Comparison of ENCODE assay signal across 11 cellular contexts in the genomic region with DNA sequence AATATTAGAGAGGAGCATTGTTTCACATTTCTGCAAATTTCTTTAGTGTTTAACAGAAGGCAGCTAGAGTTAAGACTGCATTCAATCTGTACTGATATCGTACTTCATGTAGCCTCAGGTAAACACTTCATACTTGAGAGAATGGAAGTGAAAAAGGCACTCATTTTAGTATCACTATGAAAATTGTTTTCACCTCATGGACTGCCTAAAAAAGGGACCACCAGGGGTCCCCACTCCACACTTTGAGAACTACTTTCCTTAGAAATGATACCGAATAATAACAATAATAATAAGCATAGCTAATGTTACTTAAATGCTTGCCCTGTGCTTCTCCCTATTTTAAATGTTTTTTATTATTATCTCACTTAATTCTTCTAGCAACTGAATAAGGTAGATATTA.
DNase-seq lines count a peak whose midpoint lies in the region; TF ChIP-seq lines count a peak whose summit lies in the region.
"Had no signal": no experiment of that assay in that cellular context is flagged by ENCODE, and none has a peak within 500 bp of the region (broad histone marks: within the 10 kb centered on the region; RNA-seq: fewer than 3 reads in every experiment).

No MANE protein-coding gene starts in this region.

- no peak overlapping the region for H3K4ac ChIP-seq in mesenchymal stem cell (ENCODE audit: low read depth in 1 of 2, low read length in 2 of 2)

- intact Hi-C loops in activated CD4-positive, alpha-beta memory T cell treated with anti-CD3 and anti-CD28 coated beads for 36 hours (cut with micrococcal nuclease): no loop called here
- intact Hi-C loops in CD14-positive monocyte (cut with micrococcal nuclease): no loop called here

- DNase-seq in BE2C (peak; percentile 42), Kasumi-1 (lab: John Stamatoyannopoulos, UW) (peak; percentile 7 to 23), astrocyte of the spinal cord (ENCODE audit: low read depth, low spot score) (no peak), mesenchymal stem cell (peak; percentile 42), NOMO-1 treated with DMSO at 0.1 percent for 48 hours (lab: John Stamatoyannopoulos, UW; ENCODE audit: unreplicated experiment) (no peak), CD14-positive monocyte (ENCODE audit: low spot score) (no peak)
- no peak for DNase-seq in T-helper 2 cell treated with Interferon-gamma antibody and Interleukin-4, amounts not matched to agents 5 μg/mL and 100 μg/mL, for 36 hours (ENCODE audit: low spot score)
- DNase-seq in activated CD4-positive, alpha-beta memory T cell treated with anti-CD3 and anti-CD28 coated beads for 36 hours: no peak
- DNase-seq: DMS53, pancreas had no signal

- no peaks in the 10 kb centered on the region for H3K36me3 Mint-ChIP-seq in T-helper 2 cell treated with Interferon-gamma antibody and Interleukin-4, amounts not matched to agents 5 μg/mL and 100 μg/mL, for 36 hours (ENCODE audit: low read depth)
- H3K36me3 Mint-ChIP-seq in activated CD4-positive, alpha-beta memory T cell treated with anti-CD3 and anti-CD28 coated beads for 36 hours: no peaks in the 10 kb centered on the region
- no peaks in the 10 kb centered on the region for H3K36me3 Mint-ChIP-seq in CD14-positive monocyte

- CTCF ChIA-PET in activated CD4-positive, alpha-beta memory T cell treated with anti-CD3 and anti-CD28 coated beads for 36 hours (lab: Charles Lee): no interaction called here

- H3K18ac ChIP-seq in mesenchymal stem cell (ENCODE audit: low read depth in 1 of 2, low read length in 2 of 2): no peak overlapping the region

- no peak overlapping the region for H3K4me2 ChIP-seq in mesenchymal stem cell (ENCODE audit: low read length, poor library complexity, severe bottlenecking)
- H3K4me2 ChIP-seq: KMS-11 had no signal

- H3K9me3 Mint-ChIP-seq in T-helper 2 cell treated with Interferon-gamma antibody and Interleukin-4, amounts not matched to agents 5 μg/mL and 100 μg/mL, for 36 hours: no peaks in the 10 kb centered on the region
- H3K9me3 Mint-ChIP-seq in activated CD4-positive, alpha-beta memory T cell treated with anti-CD3 and anti-CD28 coated beads for 36 hours: no peaks in the 10 kb centered on the region
- peaks cover 0 to 1% (median 0%) of the 10 kb centered on the region in 7 donors for H3K9me3 Mint-ChIP-seq in CD14-positive monocyte

- TF ChIP-seq CTCF in BE2C (IDR thresholded peaks at IDR 0.05; ENCODE audit: low read depth, low read length) (peak; percentile 68), astrocyte of the spinal cord (IDR thresholded peaks at IDR 0.05; ENCODE audit: low read depth, low read length) (peak; percentile 60), CD14-positive monocyte (IDR thresholded peaks at IDR 0.05) (no peak)

- no peaks in the 10 kb centered on the region for H3K27me3 Mint-ChIP-seq in T-helper 2 cell treated with Interferon-gamma antibody and Interleukin-4, amounts not matched to agents 5 μg/mL and 100 μg/mL, for 36 hours (ENCODE audit: low read depth)
- H3K27me3 Mint-ChIP-seq in activated CD4-positive, alpha-beta memory T cell treated with anti-CD3 and anti-CD28 coated beads for 36 hours: no peaks in the 10 kb centered on the region
- H3K27me3 Mint-ChIP-seq in CD14-positive monocyte (ENCODE audit: low read depth in 3 of 3): peaks cover 1 to 8% (median 2%) of the 10 kb centered on the region in 3 donors

- no peak overlapping the region for H2BK5ac ChIP-seq in mesenchymal stem cell (ENCODE audit: low read depth, low read length, poor library complexity, severe bottlenecking)

- H3K9me3 ChIP-seq in BE2C (no peaks in the 10 kb centered on the region), mesenchymal stem cell (ENCODE audit: control insufficient read depth, low read length) (no peaks in the 10 kb centered on the region)
- H3K9me3 ChIP-seq: pancreas had no signal

- H2BK120ac ChIP-seq in mesenchymal stem cell (ENCODE audit: low read depth, low read length): no peak overlapping the region

- H3K23ac ChIP-seq in mesenchymal stem cell (ENCODE audit: low read length in 2 of 2): no peak overlapping the region

- H3K27me3 ChIP-seq in BE2C (no peaks in the 10 kb centered on the region), mesenchymal stem cell (ENCODE audit: control insufficient read depth in 1 of 2, insufficient read depth in 1 of 2, low read length in 2 of 2) (no peaks in the 10 kb centered on the region)
- H3K27me3 ChIP-seq: pancreas had no signal

- no peaks in the 10 kb centered on the region for H3K79me1 ChIP-seq in mesenchymal stem cell (replicated peaks; ENCODE audit: low read length, poor library complexity, severe bottlenecking)

- H3K9ac ChIP-seq in mesenchymal stem cell (ENCODE audit: low read length): no peak overlapping the region
- H3K9ac ChIP-seq: KMS-11 had no signal

- no peak overlapping the region for H2AK5ac ChIP-seq in mesenchymal stem cell (ENCODE audit: low read length, severe bottlenecking)

- WGBS in mesenchymal stem cell: 83% methylated on average over 1 of the region's 2 CpGs

- H2BK12ac ChIP-seq in mesenchymal stem cell (ENCODE audit: low read length in 2 of 2): no peak overlapping the region

- H3K4me3 ChIP-seq in BE2C (ENCODE audit: low read depth, low read length) (no peak overlapping the region), astrocyte of the spinal cord (ENCODE audit: low read depth, low read length) (no peak overlapping the region), mesenchymal stem cell (ENCODE audit: insufficient read depth in 1 of 2, low read depth in 1 of 2, low read length in 2 of 2) (no peak overlapping the region)
- H3K4me3 ChIP-seq: pancreas had no signal

- no peak overlapping the region for H3K14ac ChIP-seq in mesenchymal stem cell (ENCODE audit: low read length in 2 of 2)

- H4K8ac ChIP-seq in mesenchymal stem cell (ENCODE audit: low read length): no peak overlapping the region

- no peak overlapping the region for H2BK15ac ChIP-seq in mesenchymal stem cell (ENCODE audit: low read depth, poor library complexity, severe bottlenecking)

- in situ Hi-C loops in astrocyte of the spinal cord (cut with HindIII; ENCODE audit: low sequenced_read_pairs): no loop called here

- POLR2A ChIA-PET in activated CD4-positive, alpha-beta memory T cell treated with anti-CD3 and anti-CD28 coated beads for 36 hours (lab: Charles Lee): no interaction called here

- no peaks in the 10 kb centered on the region for H3K36me3 ChIP-seq in BE2C
- H3K36me3 ChIP-seq in mesenchymal stem cell (ENCODE audit: control insufficient read depth in 1 of 2, insufficient read depth in 2 of 2, low read depth in 1 of 2, low read length in 2 of 2): no peaks in the 10 kb centered on the region
- H3K36me3 ChIP-seq: pancreas had no signal

- no peak overlapping the region for H3K27ac Mint-ChIP-seq in T-helper 2 cell treated with Interferon-gamma antibody and Interleukin-4, amounts not matched to agents 5 μg/mL and 100 μg/mL, for 36 hours
- H3K27ac Mint-ChIP-seq in activated CD4-positive, alpha-beta memory T cell treated with anti-CD3 and anti-CD28 coated beads for 36 hours: no peak overlapping the region
- no peak overlapping the region for H3K27ac Mint-ChIP-seq in CD14-positive monocyte

- no peak overlapping the region for H3K27ac ChIP-seq in mesenchymal stem cell (ENCODE audit: low read length, poor library complexity, severe bottlenecking)
- H3K27ac ChIP-seq: KMS-11, pancreas had no signal

- no peak overlapping the region for H3K4me3 Mint-ChIP-seq in T-helper 2 cell treated with Interferon-gamma antibody and Interleukin-4, amounts not matched to agents 5 μg/mL and 100 μg/mL, for 36 hours
- H3K4me3 Mint-ChIP-seq in activated CD4-positive, alpha-beta memory T cell treated with anti-CD3 and anti-CD28 coated beads for 36 hours: no peak overlapping the region
- no peak overlapping the region for H3K4me3 Mint-ChIP-seq in CD14-positive monocyte

- no peak overlapping the region for H2AFZ ChIP-seq in mesenchymal stem cell (ENCODE audit: low read depth, low read length)

- no peaks in the 10 kb centered on the region for H3K4me1 ChIP-seq in BE2C
- H3K4me1 ChIP-seq in mesenchymal stem cell (ENCODE audit: control insufficient read depth, insufficient read depth, low read depth, low read length): no peaks in the 10 kb centered on the region
- H3K4me1 ChIP-seq: pancreas had no signal

- no peaks in the 10 kb centered on the region for H3K4me1 Mint-ChIP-seq in T-helper 2 cell treated with Interferon-gamma antibody and Interleukin-4, amounts not matched to agents 5 μg/mL and 100 μg/mL, for 36 hours (ENCODE audit: low read depth)
- no peaks in the 10 kb centered on the region for H3K4me1 Mint-ChIP-seq in activated CD4-positive, alpha-beta memory T cell treated with anti-CD3 and anti-CD28 coated beads for 36 hours (ENCODE audit: low read depth)
- H3K4me1 Mint-ChIP-seq in CD14-positive monocyte: no peaks in the 10 kb centered on the region

- H4K91ac ChIP-seq in mesenchymal stem cell (ENCODE audit: low read length): no peak overlapping the region

Comparison
In these comparisons a context has a peak if more than half of its experiments do, and no peak if none do; other contexts are left out.
1. DNase-seq: peak in BE2C (single experiment), Kasumi-1 (2 of 2) and mesenchymal stem cell (single experiment); none in astrocyte of the spinal cord (single experiment), NOMO-1 treated with DMSO at 0.1 percent for 48 hours (single experiment), T-helper 2 cell treated with Interferon-gamma antibody and Interleukin-4, amounts not matched to agents 5 μg/mL and 100 μg/mL, for 36 hours (single experiment), activated CD4-positive, alpha-beta memory T cell treated with anti-CD3 and anti-CD28 coated beads for 36 hours (single experiment) and CD14-positive monocyte (single experiment).